1 cellular context compared by ENCODE assay signal in genomic region chr4:81635747-81636146, GRCh38.
TF ChIP-seq lines count a peak whose summit lies in the region.

No MANE protein-coding gene starts in this region.

TF ChIP-seq in GM12878, 131 proteins besides CTCF, POLR2A, EP300 and RAD21 (continued from another document):
- no peak for TF ChIP-seq CHD2 (IDR thresholded peaks at IDR 0.05; ENCODE audit: borderline replicate concordance, low read depth, low read length)
- no peak for TF ChIP-seq SREBF1 (IDR thresholded peaks at IDR 0.05; ENCODE audit: low read length)
- no peak for TF ChIP-seq RFX5 (IDR thresholded peaks at IDR 0.05; ENCODE audit: low read depth, low read length)
- no peak for TF ChIP-seq BACH1 (IDR thresholded peaks at IDR 0.05; ENCODE audit: borderline replicate concordance)
